Comparison of ENCODE assay signal across 10 cellular contexts in genomic region chr1:100893718-100894117, GRCh38. TPM values are rescaled to one million over a fixed set of nuclear protein-coding genes. Genes with fewer than 3 reads are reported as not detected.
DNase-seq lines count a peak whose midpoint lies in the region; ATAC-seq, FAIRE-seq and TF ChIP-seq lines count a peak whose summit lies in the region.
"Had no signal": no experiment of that assay in that cellular context is flagged by ENCODE, and none has a peak within 500 bp of the region (broad histone marks: within the 10 kb centered on the region; RNA-seq: fewer than 3 reads in every experiment).

No MANE protein-coding gene starts in this region.

- peak overlapping the region; percentile 55 for H3K4me2 ChIP-seq in keratinocyte (ENCODE audit: control insufficient read depth, extremely low read depth, insufficient read depth, low read depth, low read length)

- FAIRE-seq in keratinocyte (lab: Jason Lieb, UNC) = no peak

- peaks cover 29% of the 10 kb centered on the region for H3K79me2 ChIP-seq in keratinocyte (ENCODE audit: control insufficient read depth, insufficient read depth, low read length)

- no peaks in the 10 kb centered on the region for H3K9me3 Mint-ChIP-seq in activated T-helper 17 cell treated with anti-CD3 and anti-CD28 coated beads, Interleukin-2, amount 50 U/mL, for 72 hours

- H3K4me1 ChIP-seq in right cardiac atrium (ENCODE audit: control insufficient read depth, insufficient read depth, low read length) = no peaks in the 10 kb centered on the region
- peaks cover 17% of the 10 kb centered on the region for H3K4me1 ChIP-seq in keratinocyte (ENCODE audit: control insufficient read depth, extremely low read depth, insufficient read depth, low read length)

- H2AFZ ChIP-seq in keratinocyte (ENCODE audit: control insufficient read depth, low read length) = peak overlapping the region; percentile 38

- H3K27me3 ChIP-seq in right cardiac atrium (ENCODE audit: control insufficient read depth, insufficient read depth) (no peaks in the 10 kb centered on the region), keratinocyte (ENCODE audit: control insufficient read depth, extremely low read depth, insufficient read depth, low read length) (no peaks in the 10 kb centered on the region)

- peak overlapping the region; percentile 95 for H3K4me3 Mint-ChIP-seq in activated T-helper 17 cell treated with anti-CD3 and anti-CD28 coated beads, Interleukin-2, amount 50 U/mL, for 72 hours

- intact Hi-C loops in right cardiac atrium (cut with DNase I) (no loop called here), Right ventricle myocardium inferior (cut with DNase I) (loop anchor here (10.0 kb wide), 1 partner anchor 759 kb away; the partner anchor contains the start of genes SASS6 and TRMT13)

- no peaks in the 10 kb centered on the region for H3K9me1 ChIP-seq in keratinocyte (ENCODE audit: control insufficient read depth, extremely low read depth, insufficient read depth, low read length)

- no peak for TF ChIP-seq CTCF in keratinocyte (optimal IDR thresholded peaks at IDR 0.05 in 1 of 3, IDR thresholded peaks at IDR 0.05 in 1 of 3, conservative IDR thresholded peaks at IDR 0.05 in 1 of 3; ENCODE audit: extremely low read depth in 1 of 3, insufficient read depth in 2 of 3, low read length in 3 of 3)

- WGBS in right cardiac atrium = 35% methylated on average over 2 of the region's 2 CpGs

- no peak for ATAC-seq in right cardiac atrium
- ATAC-seq in Right ventricle myocardium inferior = no peak
- no peak for ATAC-seq in activated T-helper 17 cell treated with anti-CD3 and anti-CD28 coated beads, Interleukin-2, amount 50 U/mL, for 72 hours (replicated peaks)

- peaks cover 0 to 2% of the 10 kb centered on the region in 2 experiments for H3K36me3 ChIP-seq in keratinocyte (ENCODE audit: control insufficient read depth in 2 of 2, extremely low read depth in 1 of 2, insufficient read depth in 2 of 2, low read length in 2 of 2)

- dilution Hi-C loops in keratinocyte (cut with MboI; ENCODE audit: extremely low pct_ligation_motif_present, low sequenced_read_pairs) = no loop called here

- H3K9ac ChIP-seq in keratinocyte (ENCODE audit: control insufficient read depth, extremely low read depth, insufficient read depth, low read length) = peak overlapping the region; percentile 100

- peaks cover 30% of the 10 kb centered on the region for H3K36me3 Mint-ChIP-seq in activated T-helper 17 cell treated with anti-CD3 and anti-CD28 coated beads, Interleukin-2, amount 50 U/mL, for 72 hours (ENCODE audit: low read depth)

- no peaks in the 10 kb centered on the region for H4K20me1 ChIP-seq in keratinocyte (ENCODE audit: control insufficient read depth, extremely low read depth, insufficient read depth, low read length)

- H3K9me3 ChIP-seq in right cardiac atrium (ENCODE audit: control insufficient read depth, low read length) (no peaks in the 10 kb centered on the region), keratinocyte (ENCODE audit: control insufficient read depth, low read depth, low read length) (no peaks in the 10 kb centered on the region)

- H3K4me1 Mint-ChIP-seq in activated T-helper 17 cell treated with anti-CD3 and anti-CD28 coated beads, Interleukin-2, amount 50 U/mL, for 72 hours = peaks cover 17% of the 10 kb centered on the region

- H3K27ac ChIP-seq in right cardiac atrium (ENCODE audit: low read length) = no peak overlapping the region
- peak overlapping the region; percentile 99 for H3K27ac ChIP-seq in keratinocyte (ENCODE audit: control insufficient read depth, insufficient read depth, low read length)

- H3K27ac Mint-ChIP-seq in activated T-helper 17 cell treated with anti-CD3 and anti-CD28 coated beads, Interleukin-2, amount 50 U/mL, for 72 hours = no peak overlapping the region

- DNase-seq in right cardiac atrium = no peak
- DNase-seq in Right ventricle myocardium inferior (ENCODE audit: missing footprints) = no peak
- DNase-seq in keratinocyte (ENCODE audit: low read depth, low spot score) = no peak
- no peak for DNase-seq in central memory CD4-positive, alpha-beta T cell
- DNase-seq in GM03348 (ENCODE audit: low spot score) = no peak
- no peak for DNase-seq in anterior cingulate cortex (lab: John Stamatoyannopoulos, UW)
- no peak for DNase-seq in KG1 (lab: John Stamatoyannopoulos, UW)
- DNase-seq: activated CD4-positive, alpha-beta T cell treated with anti-CD3 and anti-CD28 coated beads, Interleukin-2, amount 50 U/mL, for 4 hours; NCI-H2081 treated with DMSO at 0.1 percent for 48 hours had no signal

- H3K4me3 ChIP-seq in right cardiac atrium (ENCODE audit: low read length) = peak overlapping the region; percentile 91
- H3K4me3 ChIP-seq in keratinocyte (ENCODE audit: control insufficient read depth in 2 of 3, extremely low read depth in 1 of 3, insufficient read depth in 2 of 3, low read depth in 1 of 3, low read length in 3 of 3) = peak overlapping the region; percentile 80 to 98 (median 94)

- H3K27me3 Mint-ChIP-seq in activated T-helper 17 cell treated with anti-CD3 and anti-CD28 coated beads, Interleukin-2, amount 50 U/mL, for 72 hours = no peaks in the 10 kb centered on the region

RNA-seq across cellular contexts. Expression of gene EXTL2, which starts 0.9 kb away (rescaled TPM):
- 10 to 100 TPM in 2 of 4 donors, 1 to 10 TPM in 2; 8.9 to 12.0 (median 10.3) TPM for total RNA-seq in right cardiac atrium
- polyA plus RNA-seq in right cardiac atrium = 7.6 TPM
- 9.5 TPM for total RNA-seq in Right ventricle myocardium inferior
- 1 to 10 TPM; 5.9 to 6.0 TPM for total RNA-seq in activated T-helper 17 cell treated with anti-CD3 and anti-CD28 coated beads, Interleukin-2, amount 50 U/mL, for 72 hours
- polyA plus RNA-seq in keratinocyte = 10.8 to 20.2 TPM (median 12.6 TPM) in 3 replicates
- polyA plus RNA-seq in keratinocyte (2011; ENCODE audit: low read depth) = 1.0 TPM
- 4.2 and 8.4 TPM in 2 replicates for polyA plus RNA-seq in keratinocyte (2011; cell fraction: cytosol; rRNA removed)
- polyA plus RNA-seq in keratinocyte (2011; cell fraction: nucleus; rRNA removed) = 16.2 and 21.5 TPM in 2 replicates
- 1.4 and 7.2 TPM in 2 replicates for polyA plus RNA-seq in keratinocyte (2012; ENCODE audit: low replicate concordance)
- polyA minus RNA-seq in keratinocyte = 3.9 to 12.4 TPM (median 6.5 TPM) in 3 replicates
- polyA minus RNA-seq in keratinocyte (2011; cell fraction: cytosol; rRNA and poly(A)+ RNA removed) = 3.8 TPM
- polyA minus RNA-seq in keratinocyte (2011; cell fraction: nucleus; rRNA and poly(A)+ RNA removed) = 6.9 and 14.4 TPM in 2 replicates

RNA-seq across cellular contexts. Expression of gene SLC30A7, which starts 2.2 kb away (rescaled TPM):
- 10 to 100 TPM in 1 of 4 donors, 1 to 10 TPM in 3; 7.2 to 12.3 (median 9.2) TPM for total RNA-seq in right cardiac atrium
- 2.1 TPM for polyA plus RNA-seq in right cardiac atrium
- 5.5 TPM for total RNA-seq in Right ventricle myocardium inferior
- total RNA-seq in activated T-helper 17 cell treated with anti-CD3 and anti-CD28 coated beads, Interleukin-2, amount 50 U/mL, for 72 hours = 10 to 100 TPM; 39.1 to 51.6 TPM
- 8.0 to 19.9 TPM (median 15.1 TPM) in 3 replicates for polyA plus RNA-seq in keratinocyte
- 1.8 TPM for polyA plus RNA-seq in keratinocyte (2011; ENCODE audit: low read depth)
- polyA plus RNA-seq in keratinocyte (2011; cell fraction: cytosol; rRNA removed) = 3.5 and 7.7 TPM in 2 replicates
- polyA plus RNA-seq in keratinocyte (2011; cell fraction: nucleus; rRNA removed) = 19.0 and 26.3 TPM in 2 replicates
- 6.5 and 11.0 TPM in 2 replicates for polyA plus RNA-seq in keratinocyte (2012; ENCODE audit: low replicate concordance)
- 15.5 to 49.5 TPM (median 42.9 TPM) in 3 replicates for polyA minus RNA-seq in keratinocyte
- 10.0 TPM for polyA minus RNA-seq in keratinocyte (2011; cell fraction: cytosol; rRNA and poly(A)+ RNA removed)
- 25.4 and 63.4 TPM in 2 replicates for polyA minus RNA-seq in keratinocyte (2011; cell fraction: nucleus; rRNA and poly(A)+ RNA removed)
